ENCODE assay signal across 18 cellular contexts in genomic region chr2:160291382-160291781, GRCh38.
DNase-seq lines count a peak whose midpoint lies in the region; ATAC-seq, FAIRE-seq and TF ChIP-seq lines count a peak whose summit lies in the region.
"Had no signal": no experiment of that assay in that cellular context is flagged by ENCODE, and none has a peak within 500 bp of the region (broad histone marks: within the 10 kb centered on the region; RNA-seq: fewer than 3 reads in every experiment).

No MANE protein-coding gene starts in this region.

- H3K27ac Mint-ChIP-seq in astrocyte (ENCODE audit: unreplicated experiment) = peak overlapping the region; percentile 68

- H4K8ac ChIP-seq in IMR-90 (ENCODE audit: low read depth in 2 of 2, low read length in 2 of 2) = no peak overlapping the region

- H3K9me3 Mint-ChIP-seq in astrocyte (ENCODE audit: unreplicated experiment) = no peaks in the 10 kb centered on the region
- H3K9me3 Mint-ChIP-seq: neural crest cell had no signal

- H4K20me1 ChIP-seq in IMR-90 (ENCODE audit: insufficient read depth, low read length) (peaks cover 8% of the 10 kb centered on the region; the same call in 1 of the 2 replicates), astrocyte (ENCODE audit: insufficient read depth, low read length) (no peaks in the 10 kb centered on the region), hepatocyte (ENCODE audit: insufficient read depth, poor library complexity, severe bottlenecking) (no peaks in the 10 kb centered on the region)
- H4K20me1 ChIP-seq: BLaER1 had no signal

- H3K9me2 ChIP-seq in hepatocyte (replicated peaks; ENCODE audit: insufficient read depth) = no peaks in the 10 kb centered on the region
- H3K9me2 ChIP-seq: SK-N-SH had no signal

- H3K4ac ChIP-seq in IMR-90 (ENCODE audit: low read depth, low read length) = no peak overlapping the region

- dilution Hi-C loops in IMR-90 (cut with HindIII; ENCODE audit: low sequenced_read_pairs, unreplicated experiment) = no loop called here

- POLR2A ChIA-PET in IMR-90 (lab: Charles Lee; ENCODE audit: unreplicated experiment) = interaction anchor here (0.5 kb wide), 1 partner anchor 14 kb away, joined by 3 read pairs; no protein-coding TSS in a partner anchor

- H3K4me3 ChIP-seq in IMR-90 (ENCODE audit: insufficient read depth, low read depth, low read length) = no peak overlapping the region
- H3K4me3 ChIP-seq in astrocyte (ENCODE audit: insufficient read depth, low read depth, low read length) = no peak overlapping the region
- no peak overlapping the region for H3K4me3 ChIP-seq in hepatocyte
- no peak overlapping the region for H3K4me3 ChIP-seq in gastrocnemius medialis
- H3K4me3 ChIP-seq: BLaER1, right lobe of liver, thoracic aorta had no signal

- H3K4me1 Mint-ChIP-seq in astrocyte (ENCODE audit: low read depth, unreplicated experiment) = peaks cover 78% of the 10 kb centered on the region

- H2BK5ac ChIP-seq in IMR-90 (ENCODE audit: low read depth, low read length, poor library complexity, severe bottlenecking) = peak overlapping the region; percentile 12

- peaks cover 27 to 71% of the 10 kb centered on the region in 2 experiments for H3K79me1 ChIP-seq in IMR-90 (ENCODE audit: low read depth in 1 of 2, low read length in 2 of 2)

- H2BK20ac ChIP-seq in IMR-90 (ENCODE audit: low read depth, low read length) = no peak overlapping the region

- no peak overlapping the region for H4K5ac ChIP-seq in IMR-90 (ENCODE audit: low read depth, low read length)

- no CpG with 5 or more reads among the region's 4 CpGs for WGBS in IMR-90 (ENCODE audit: extremely low coverage in 2 of 2, insufficient read length in 1 of 2), 2 experiments
- WGBS in hepatocyte (ENCODE audit: low lambda C conversion rate, missing lambda C conversion rate) = 63% methylated on average over 4 of the region's 4 CpGs

- no peak overlapping the region for H3K14ac ChIP-seq in IMR-90 (replicated peaks; ENCODE audit: low read depth, low read length)

- no peaks in the 10 kb centered on the region for H3K27me3 ChIP-seq in IMR-90 (ENCODE audit: control insufficient read depth, insufficient read depth, low read length)
- H3K27me3 ChIP-seq in astrocyte (ENCODE audit: insufficient read depth, low read length) = no peaks in the 10 kb centered on the region
- no peaks in the 10 kb centered on the region for H3K27me3 ChIP-seq in hepatocyte
- no peaks in the 10 kb centered on the region for H3K27me3 ChIP-seq in gastrocnemius medialis
- H3K27me3 ChIP-seq: BLaER1, right lobe of liver had no signal

- no peak overlapping the region for H4K91ac ChIP-seq in IMR-90 (ENCODE audit: insufficient read depth, low read depth, low read length)

- H2AK9ac ChIP-seq in IMR-90 (replicated peaks; ENCODE audit: low read depth, low read length, poor library complexity) = no peak overlapping the region

- no peak for TF ChIP-seq RAD21 in IMR-90 (IDR thresholded peaks at IDR 0.05; ENCODE audit: low read length)

- H3K4me1 ChIP-seq in IMR-90 (ENCODE audit: control insufficient read depth, insufficient read depth, low read length) (peaks cover 33% of the 10 kb centered on the region), astrocyte (ENCODE audit: insufficient read depth, low read length) (peaks cover 30% of the 10 kb centered on the region), hepatocyte (ENCODE audit: insufficient read depth) (peaks cover 26% of the 10 kb centered on the region), gastrocnemius medialis (peaks cover 53 to 80% of the 10 kb centered on the region in 2 donors)
- H3K4me1 ChIP-seq: BLaER1, right lobe of liver had no signal

- TF ChIP-seq POLR2A in IMR-90 (IDR thresholded peaks at IDR 0.05; ENCODE audit: low read depth, low read length) (no peak), gastrocnemius medialis (IDR thresholded peaks at IDR 0.05) (no peak)

- peaks cover 27% of the 10 kb centered on the region for H3K36me3 Mint-ChIP-seq in astrocyte (ENCODE audit: low read depth, unreplicated experiment)

- CTCF ChIA-PET in IMR-90 (lab: Yijun Ruan, JAX) = no interaction called here

- in situ Hi-C loops in IMR-90 (cut with MboI; ENCODE audit: low sequenced_read_pairs) = no loop called here
- in situ Hi-C loops in gastrocnemius medialis (cut with MboI; ENCODE audit: low sequenced_read_pairs in 4 of 4) = no loop called here

- H3K4me3 Mint-ChIP-seq in astrocyte (ENCODE audit: unreplicated experiment) = no peak overlapping the region
- H3K4me3 Mint-ChIP-seq: neural crest cell had no signal

- H3K27me3 Mint-ChIP-seq in astrocyte (ENCODE audit: low read depth, unreplicated experiment) = no peaks in the 10 kb centered on the region

- H3K79me2 ChIP-seq in astrocyte (ENCODE audit: insufficient read depth, low read length) (peaks cover 5% of the 10 kb centered on the region), hepatocyte (peaks cover 8% of the 10 kb centered on the region)

- peaks cover 28% of the 10 kb centered on the region for H3K36me3 ChIP-seq in IMR-90 (ENCODE audit: control insufficient read depth, insufficient read depth, low read length)
- peaks cover 20% of the 10 kb centered on the region for H3K36me3 ChIP-seq in astrocyte (ENCODE audit: insufficient read depth, low read length)
- H3K36me3 ChIP-seq in hepatocyte (replicated peaks; ENCODE audit: insufficient read depth, low read depth) = no peaks in the 10 kb centered on the region
- peaks cover 0 to 4% of the 10 kb centered on the region in 2 donors for H3K36me3 ChIP-seq in gastrocnemius medialis
- H3K36me3 ChIP-seq: right lobe of liver, thoracic aorta had no signal

- intact Hi-C loops in IMR-90 (cut with micrococcal nuclease) = no loop called here
- intact Hi-C loops in gastrocnemius medialis (cut with DNase I; ENCODE audit: low total_unique reads) = no loop called here

- H2BK120ac ChIP-seq in IMR-90 (ENCODE audit: low read depth, low read length) = no peak overlapping the region

- no peak overlapping the region for H2AFZ ChIP-seq in IMR-90 (replicated peaks; ENCODE audit: low read length, poor library complexity)
- no peak overlapping the region for H2AFZ ChIP-seq in astrocyte (ENCODE audit: low read depth, low read length)
- H2AFZ ChIP-seq in hepatocyte = no peak overlapping the region

- peaks cover 18% of the 10 kb centered on the region for H3K9me1 ChIP-seq in IMR-90 (ENCODE audit: insufficient read depth, low read length)

- no peak overlapping the region for H3K18ac ChIP-seq in IMR-90 (ENCODE audit: low read depth, low read length)

- FAIRE-seq in astrocyte (lab: Jason Lieb, UNC) = no peak
- FAIRE-seq: TTC549 had no signal

- DNase-seq in IMR-90 (no peak), astrocyte (ENCODE audit: low read depth) (no peak), hepatocyte (ENCODE audit: low spot score) (no peak), gastrocnemius medialis (no peak), RKO (ENCODE audit: low spot score) (no peak)
- no peak for DNase-seq in activated CD4-positive, CD25-positive, alpha-beta regulatory T cell (lab: John Stamatoyannopoulos, UW)
- DNase-seq: activated gamma-delta T cell; NCI-H1436; right lobe of liver; SK-N-SH; stimulated activated CD4-positive, alpha-beta T cell treated with anti-CD3 and anti-CD28 coated beads, Interleukin-4, amount 100 ng/mL, for 1 hour; stimulated activated CD8-positive, alpha-beta memory T cell treated with anti-CD3 and anti-CD28 coated beads, Interleukin-4, amount 100 ng/mL, for 48 hours had no signal

- ATAC-seq in IMR-90 (ENCODE audit: low read depth) = no peak
- peak; percentile 49 to 58 for ATAC-seq in gastrocnemius medialis
- no peak for ATAC-seq in HG03469 (IDR thresholded peaks at IDR 0.05; ENCODE audit: unreplicated experiment)
- ATAC-seq: left lobe of liver, right lobe of liver had no signal

- TF ChIP-seq CTCF in IMR-90 (conservative IDR thresholded peaks at IDR 0.05; ENCODE audit: low read depth, low read length) (no peak), astrocyte (IDR thresholded peaks at IDR 0.05; ENCODE audit: insufficient read depth, low read depth, low read length) (no peak), hepatocyte (IDR thresholded peaks at IDR 0.05; ENCODE audit: poor library complexity) (peak; percentile 4), gastrocnemius medialis (IDR thresholded peaks at IDR 0.05 in 4 of 5, conservative IDR thresholded peaks at IDR 0.05 in 1 of 5) (peak in 2 of 5 experiments; percentile 32 to 35)

- H3K56ac ChIP-seq in IMR-90 (ENCODE audit: extremely low read depth, insufficient read depth, low read length) = no peak overlapping the region

- H3K4me2 ChIP-seq in IMR-90 (ENCODE audit: low read depth, low read length) (no peak overlapping the region), astrocyte (ENCODE audit: low read length) (no peak overlapping the region), hepatocyte (no peak overlapping the region)
- H3K4me2 ChIP-seq: BLaER1, SK-N-SH had no signal

- H3K9me3 ChIP-seq in IMR-90 (ENCODE audit: control insufficient read depth, insufficient read depth, low read length) (no peaks in the 10 kb centered on the region), astrocyte (ENCODE audit: insufficient read depth, low read depth, low read length) (no peaks in the 10 kb centered on the region), hepatocyte (ENCODE audit: low read depth) (no peaks in the 10 kb centered on the region), gastrocnemius medialis (no peaks in the 10 kb centered on the region)
- H3K9me3 ChIP-seq: BLaER1, right lobe of liver, SK-N-SH, thoracic aorta had no signal

- H3K9ac ChIP-seq in IMR-90 (ENCODE audit: low read depth, low read length) (no peak overlapping the region), astrocyte (ENCODE audit: low read length) (no peak overlapping the region)
- H3K9ac ChIP-seq: BLaER1, SK-N-SH had no signal

- H3K27ac ChIP-seq in IMR-90 (ENCODE audit: insufficient read depth, low read length) (no peak overlapping the region), astrocyte (ENCODE audit: low read depth, low read length) (no peak overlapping the region), hepatocyte (no peak overlapping the region), gastrocnemius medialis (peak overlapping the region; percentile 1 to 10 (median 6))
- H3K27ac ChIP-seq: BLaER1, right lobe of liver, thoracic aorta had no signal

- H2BK15ac ChIP-seq in IMR-90 (ENCODE audit: low read depth, low read length) = no peak overlapping the region

- no TSS peak for BruUV-seq in IMR-90 (replicated peaks; lab: Mats Ljungman, UMichigan)

- no peak overlapping the region for H3K23ac ChIP-seq in IMR-90 (ENCODE audit: low read depth, low read length)

- H2AK5ac ChIP-seq in IMR-90 (ENCODE audit: low read depth, low read length) = no peak overlapping the region

TF ChIP-seq in IMR-90, 13 proteins besides CTCF, POLR2A, EP300 and RAD21 (continues in another document):
- TF ChIP-seq FOS (IDR thresholded peaks at IDR 0.05; ENCODE audit: low read depth, low read length) (no peak), CHD1 (IDR thresholded peaks at IDR 0.05; ENCODE audit: low read depth, low read length) (no peak), BHLHE40 (IDR thresholded peaks at IDR 0.05; ENCODE audit: low read depth, low read length) (no peak), MXI1 (IDR thresholded peaks at IDR 0.05; ENCODE audit: borderline replicate concordance, low read depth, low read length) (no peak), RCOR1 (IDR thresholded peaks at IDR 0.05; ENCODE audit: insufficient replicate concordance, low read length) (no peak)

Comparison
In these comparisons a context has a peak if more than half of its experiments do, and no peak if none do; other contexts are left out.
1. ATAC-seq: peak in gastrocnemius medialis (2 of 2); none in IMR-90 (single experiment) and HG03469 (single experiment).
2. H3K27ac ChIP-seq: peak in gastrocnemius medialis (4 of 4); none in IMR-90 (single experiment), astrocyte (single experiment) and hepatocyte (single experiment).